ENCODE assay signal across 4 cellular contexts in genomic region chr7:77138668-77139067, GRCh38. TPM values are rescaled to one million over a fixed set of nuclear protein-coding genes. Genes with fewer than 3 reads are reported as not detected.
DNase-seq lines count a peak whose midpoint lies in the region; ATAC-seq, FAIRE-seq and TF ChIP-seq lines count a peak whose summit lies in the region.
"Not testable (repeated sequence)": the region's sequence is repeated elsewhere in the genome, so short reads cannot be mapped to it uniquely, and the experiment has no call there.

No MANE protein-coding gene starts in this region.

- in situ Hi-C loops in K562 (cut with MboI); HepG2 (cut with HindIII; ENCODE audit: extremely low pct_ligation_motif_present, low pct_unique_long_range_greater_than_20kb): not testable (repeated sequence)

- not testable (repeated sequence) for H3K4me3 ChIP-seq in K562; HepG2 (replicated peaks in 1 of 3; ENCODE audit: insufficient read depth in 1 of 3, low read depth in 2 of 3, low read length in 3 of 3); trophoblast cell (ENCODE audit: low read depth, low read length)

- FAIRE-seq in GM18507 (lab: Jason Lieb, UNC) = peak; percentile 36
- FAIRE-seq in K562 (lab: Jason Lieb, UNC); HepG2 (lab: Jason Lieb, UNC): not testable (repeated sequence)

- H3K27ac ChIP-seq in K562 (ENCODE audit: extremely low read depth, low read depth, low read length); HepG2 (ENCODE audit: extremely low read length, insufficient read depth, low read length); trophoblast cell (ENCODE audit: low read depth, low read length): not testable (repeated sequence)

- H4K91ac ChIP-seq in trophoblast cell (ENCODE audit: low read depth, low read length) = not testable (repeated sequence)

- H2AK5ac ChIP-seq in trophoblast cell (ENCODE audit: low read length) = not testable (repeated sequence)

- not testable (repeated sequence) for H3K79me1 ChIP-seq in trophoblast cell (ENCODE audit: low read length)

- H3K9me1 ChIP-seq in K562 (ENCODE audit: control insufficient read depth, insufficient read depth, low read length) = not testable (repeated sequence)

- POLR2A ChIA-PET in K562 (lab: Yijun Ruan, JAX); HepG2 (lab: Yijun Ruan, JAX): not testable (repeated sequence)

- H2AFZ ChIP-seq in K562 (ENCODE audit: low read depth, low read length); HepG2 (ENCODE audit: low read length); trophoblast cell (ENCODE audit: insufficient read depth, low read length, poor library complexity): not testable (repeated sequence)

- H3K79me2 ChIP-seq in K562 (ENCODE audit: control insufficient read depth, insufficient read depth, low read length); HepG2 (ENCODE audit: insufficient read depth, low read length); trophoblast cell (ENCODE audit: control insufficient read depth, insufficient read depth, low read length, poor library complexity): not testable (repeated sequence)

- H3K4me1 ChIP-seq in K562 (replicated peaks in 1 of 2; ENCODE audit: control insufficient read depth in 2 of 2, insufficient read depth in 2 of 2, low read length in 2 of 2); HepG2 (ENCODE audit: insufficient read depth, low read length); trophoblast cell (ENCODE audit: control insufficient read depth in 1 of 2, insufficient read depth in 2 of 2, low read length in 2 of 2): not testable (repeated sequence)

- H2BK5ac ChIP-seq in trophoblast cell (ENCODE audit: low read depth, low read length, poor library complexity) = not testable (repeated sequence)

- TF ChIP-seq EP300 in K562 (IDR thresholded peaks at IDR 0.05; ENCODE audit: low read length); HepG2 (IDR thresholded peaks at IDR 0.05; ENCODE audit: low read depth in 2 of 2, low read length in 2 of 2); HepG2 (CRISPR knock-in tag; IDR thresholded peaks at IDR 0.05; ENCODE audit: borderline replicate concordance): not testable (repeated sequence)

- H2BK12ac ChIP-seq in trophoblast cell (ENCODE audit: low read length) = not testable (repeated sequence)

- not testable (repeated sequence) for H3K18ac ChIP-seq in trophoblast cell (ENCODE audit: low read length)

- H3K9me3 ChIP-seq in K562 (replicated peaks; ENCODE audit: control insufficient read depth, insufficient read depth, low read depth, low read length); HepG2 (ENCODE audit: low read length); trophoblast cell (ENCODE audit: insufficient read depth, low read depth, low read length): not testable (repeated sequence)

- not testable (repeated sequence) for H3K36me3 ChIP-seq in K562 (ENCODE audit: control insufficient read depth, insufficient read depth, low read length); HepG2 (replicated peaks in 1 of 2; ENCODE audit: control insufficient read depth in 1 of 2, insufficient read depth in 2 of 2, low read length in 2 of 2); trophoblast cell (ENCODE audit: control insufficient read depth in 1 of 2, insufficient read depth in 2 of 2, low read length in 2 of 2)

- not testable (repeated sequence) for DNase-seq in GM18507 (ENCODE audit: extremely low spot score, insufficient read length, low read depth); K562 (ENCODE audit: extremely low read depth in 1 of 4, low spot score in 3 of 4); HepG2 (ENCODE audit: low spot score)
- DNase-seq in trophoblast cell = peak; percentile 35 to 76

- not testable (repeated sequence) for H4K12ac ChIP-seq in trophoblast cell (ENCODE audit: low read depth, low read length)

- not testable (repeated sequence) for H3K27me3 ChIP-seq in K562 (ENCODE audit: control insufficient read depth in 2 of 2, insufficient read depth in 2 of 2, low read length in 2 of 2); HepG2 (ENCODE audit: control insufficient read depth in 1 of 2, insufficient read depth in 2 of 2, low read length in 2 of 2); trophoblast cell (ENCODE audit: insufficient read depth, low read length)

- H2BK120ac ChIP-seq in trophoblast cell (ENCODE audit: insufficient read depth, low read length, poor library complexity) = not testable (repeated sequence)

- not testable (repeated sequence) for TF ChIP-seq CTCF in K562 (IDR thresholded peaks at IDR 0.05 in 2 of 3, conservative IDR thresholded peaks at IDR 0.05 in 1 of 3; ENCODE audit: insufficient read depth in 2 of 3, low read depth in 1 of 3, low read length in 3 of 3); HepG2 (CRISPR knock-in tag; IDR thresholded peaks at IDR 0.05)

- H3K14ac ChIP-seq in trophoblast cell (ENCODE audit: low read length) = not testable (repeated sequence)

- TF ChIP-seq RAD21 in K562 (CRISPR knock-in tag; conservative IDR thresholded peaks at IDR 0.05 in 1 of 2, IDR thresholded peaks at IDR 0.05 in 1 of 2); HepG2 (CRISPR knock-in tag; IDR thresholded peaks at IDR 0.05): not testable (repeated sequence)

- not testable (repeated sequence) for H3K9ac ChIP-seq in K562 (ENCODE audit: insufficient read depth in 1 of 2, low read depth in 2 of 2, low read length in 2 of 2); HepG2 (ENCODE audit: insufficient read depth, low read depth, low read length); trophoblast cell (ENCODE audit: low read length)

- TF ChIP-seq POLR2A in K562 (conservative IDR thresholded peaks at IDR 0.05); HepG2 (IDR thresholded peaks at IDR 0.05; ENCODE audit: insufficient read depth in 1 of 2, low read depth in 2 of 2, low read length in 2 of 2): not testable (repeated sequence)

- BruUV-seq in K562 (replicated peaks; lab: Mats Ljungman, UMichigan); HepG2 (replicated peaks; lab: Mats Ljungman, UMichigan): not testable (repeated sequence)

- intact Hi-C loops in K562 (cut with micrococcal nuclease); HepG2 (cut with micrococcal nuclease; ENCODE audit: unreplicated experiment): not testable (repeated sequence)

- not testable (repeated sequence) for H3K4ac ChIP-seq in trophoblast cell (ENCODE audit: low read depth, low read length)

- not testable (repeated sequence) for H4K8ac ChIP-seq in trophoblast cell (ENCODE audit: low read depth, low read length)

- ATAC-seq in K562, HepG2: not testable (repeated sequence)

- 0% methylated on average over 2 of the region's 2 CpGs for WGBS in K562 (ENCODE audit: insufficient coverage, low coverage, missing lambda C conversion rate)
- WGBS in HepG2 (ENCODE audit: low lambda C conversion rate) = 56% methylated on average over 2 of the region's 2 CpGs
- no CpG with 5 or more reads among the region's 2 CpGs for WGBS in trophoblast cell (ENCODE audit: extremely low coverage, insufficient coverage, insufficient read length)

- not testable (repeated sequence) for H3K4me2 ChIP-seq in K562 (ENCODE audit: insufficient read depth, low read length); HepG2 (ENCODE audit: low read depth, low read length); trophoblast cell (ENCODE audit: low read length)

- CTCF ChIA-PET in K562 (lab: Yijun Ruan, JAX; ENCODE audit: low intra/inter-chr PET ratio); HepG2 (lab: Yijun Ruan, JAX; ENCODE audit: low intra/inter-chr PET ratio, low total read pairs): not testable (repeated sequence)

- H3K23ac ChIP-seq in trophoblast cell (ENCODE audit: low read length) = not testable (repeated sequence)

- H4K20me1 ChIP-seq in K562 (replicated peaks; ENCODE audit: control insufficient read depth, insufficient read depth, low read length); HepG2 (ENCODE audit: insufficient read depth, low read length): not testable (repeated sequence)

RNA-seq across cellular contexts. Expression of gene CCDC146, which starts 16.3 kb away (rescaled TPM):
- 0.67 and 2.3 TPM in 2 replicates for total RNA-seq in K562 (2011; cell fraction: chromatin; rRNA removed; ENCODE audit: low replicate concordance)
- total RNA-seq in K562 (2011; cell fraction: nucleolus; rRNA removed) = 0.66 TPM in 1 of 2 replicates, not detected in the other
- total RNA-seq in K562 (2011; cell fraction: nucleoplasm; rRNA removed) = 1.0 TPM in 1 of 2 replicates, not detected in the other
- total RNA-seq in K562 (2014; rRNA removed) (0.23 and 0.49 TPM in 2 replicates), K562 (2014; rRNA removed; fragmentation: Illumina TruSeq; extraction: Trizol) (0.29 and 0.89 TPM in 2 replicates), K562 (2015; rRNA removed; fragmentation: Illumina TruSeq; extraction: Trizol) (0.23 and 0.98 TPM in 2 replicates), K562 (2021) (0.18 and 0.92 TPM in 2 replicates), HepG2 (2016; rRNA removed; fragmentation: Illumina TruSeq; extraction: Trizol) (1.2 and 2.4 TPM in 2 replicates)
- polyA plus RNA-seq in K562 (2011; rRNA removed) (0.59 and 0.72 TPM in 2 replicates), K562 (2014; fragmentation: Illumina TruSeq; extraction: Trizol) (0.22 and 0.51 TPM in 2 replicates), K562 (2014; fragmentation: Nextera tagmentation; extraction: Ambion mirVana) (under 1 TPM in 1 of 2 experiments, not detected in 1; 0.10 TPM), K562 (2014; rRNA removed) (0.17 and 0.76 TPM in 2 replicates), HepG2 (2011; rRNA removed) (4.1 and 5.3 TPM in 2 replicates)
- polyA plus RNA-seq in K562 (2011; cell fraction: cytosol; rRNA removed) = 0.19 TPM in 1 of 2 replicates, not detected in the other
- polyA plus RNA-seq in K562 (2011; cell fraction: nucleus; rRNA removed) = 1.2 and 2.4 TPM in 2 replicates
- 0.22 and 1.7 TPM in 2 replicates for polyA plus RNA-seq in K562 (2012)
- 0.42 TPM in 1 of 2 replicates, not detected in the other for polyA minus RNA-seq in K562 (2011; rRNA and poly(A)+ RNA removed)
- not detected in 2 replicates for polyA minus RNA-seq in K562 (2011; cell fraction: cytosol; rRNA and poly(A)+ RNA removed)
- polyA minus RNA-seq in K562 (2011; cell fraction: nucleus; rRNA and poly(A)+ RNA removed) = 0.44 TPM in 1 of 2 replicates, not detected in the other
- total RNA-seq in HepG2 (2016; cell fraction: cytosol; rRNA removed; fragmentation: Illumina TruSeq; extraction: Trizol; ENCODE audit: low read depth) = 3.6 and 4.8 TPM in 2 replicates
- total RNA-seq in HepG2 (2016; cell fraction: insoluble cytoplasmic fraction; rRNA removed; fragmentation: Illumina TruSeq; extraction: Trizol) = 1.1 and 1.8 TPM in 2 replicates
- 2.4 and 2.8 TPM in 2 replicates for total RNA-seq in HepG2 (2016; cell fraction: membrane; rRNA removed; fragmentation: Illumina TruSeq; extraction: Trizol)
- 3.0 and 3.7 TPM in 2 replicates for total RNA-seq in HepG2 (2016; cell fraction: nucleus; rRNA removed; fragmentation: Illumina TruSeq; extraction: Trizol)
- polyA plus RNA-seq in HepG2 (2011; cell fraction: cytosol; rRNA removed) = 1.2 and 2.0 TPM in 2 replicates
- 10.6 and 11.4 TPM in 2 replicates for polyA plus RNA-seq in HepG2 (2011; cell fraction: nucleus; rRNA removed)
- 3.8 and 5.8 TPM in 2 replicates for polyA plus RNA-seq in HepG2 (2012)
- 0.16 and 0.34 TPM in 2 replicates for polyA plus RNA-seq in HepG2 (2016; cell fraction: cytosol; fragmentation: Illumina TruSeq; extraction: Trizol; ENCODE audit: low read depth)
- 1.1 and 1.4 TPM in 2 replicates for polyA plus RNA-seq in HepG2 (2016; cell fraction: insoluble cytoplasmic fraction; fragmentation: Illumina TruSeq; extraction: Trizol; ENCODE audit: low read depth)
- polyA plus RNA-seq in HepG2 (2016; cell fraction: membrane; fragmentation: Illumina TruSeq; extraction: Trizol; ENCODE audit: low read depth) = 0.46 and 0.97 TPM in 2 replicates
- 7.8 and 8.0 TPM in 2 replicates for polyA plus RNA-seq in HepG2 (2016; cell fraction: nucleus; fragmentation: Illumina TruSeq; extraction: Trizol; ENCODE audit: insufficient read depth, low read depth)
- 0.98 and 2.6 TPM in 2 replicates for polyA minus RNA-seq in HepG2 (2011; rRNA and poly(A)+ RNA removed; ENCODE audit: low replicate concordance)
- 0.18 and 0.99 TPM in 2 replicates for polyA minus RNA-seq in HepG2 (2011; cell fraction: cytosol; rRNA and poly(A)+ RNA removed)
- 8.2 and 11.3 TPM in 2 replicates for polyA minus RNA-seq in HepG2 (2011; cell fraction: nucleus; rRNA and poly(A)+ RNA removed)
- polyA plus RNA-seq in trophoblast cell (2013) = 2.7 TPM in 2 replicates
